Comparison of ENCODE assay signal across 12 cellular contexts in the genomic region with DNA sequence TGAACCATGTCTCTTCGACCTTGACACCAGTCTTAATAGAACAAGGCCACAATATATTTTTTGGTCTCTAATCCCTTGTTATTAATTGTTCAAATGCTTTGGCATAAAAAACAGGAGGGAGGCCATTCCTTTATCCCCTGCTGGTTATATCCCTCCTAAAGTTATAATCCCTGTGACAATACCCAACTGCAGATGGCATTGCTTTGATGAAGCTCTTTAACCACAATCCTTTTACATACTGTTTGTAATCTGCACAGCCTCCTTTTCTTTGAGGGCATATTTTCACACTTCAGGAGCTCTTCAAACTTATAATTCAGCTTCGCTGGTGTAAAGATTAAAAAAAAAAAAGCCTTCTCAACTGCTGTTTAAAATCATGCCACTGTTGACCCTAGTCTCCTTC.
DNase-seq lines count a peak whose midpoint lies in the region; ATAC-seq and TF ChIP-seq lines count a peak whose summit lies in the region.
"Had no signal": no experiment of that assay in that cellular context is flagged by ENCODE, and none has a peak within 500 bp of the region (broad histone marks: within the 10 kb centered on the region; RNA-seq: fewer than 3 reads in every experiment).

No MANE protein-coding gene starts in this region.

- H2BK5ac ChIP-seq in mesendoderm (ENCODE audit: low read length) (no peak overlapping the region), neuronal stem cell (ENCODE audit: low read length) (no peak overlapping the region)

- H3K56ac ChIP-seq in mesendoderm (ENCODE audit: low read length) = no peak overlapping the region

- ATAC-seq in DND-41 (ENCODE audit: insufficient read depth, low read depth) (peak; percentile 56; the same call in 1 of the 3 replicates), HG03342 (IDR thresholded peaks at IDR 0.05; ENCODE audit: unreplicated experiment) (no peak), left lung (no peak), HG03442 (IDR thresholded peaks at IDR 0.05; ENCODE audit: unreplicated experiment) (no peak)
- ATAC-seq: HCT116 had no signal

- H3K23ac ChIP-seq in mesendoderm (ENCODE audit: low read length) (no peak overlapping the region), neuronal stem cell (ENCODE audit: low read depth, low read length, poor library complexity) (no peak overlapping the region)

- intact Hi-C loops in left lung (cut with DNase I) = no loop called here

- H3K14ac ChIP-seq in neuronal stem cell (ENCODE audit: low read length) = no peak overlapping the region

- H2AK5ac ChIP-seq in mesendoderm (ENCODE audit: low read length) (no peak overlapping the region), neuronal stem cell (ENCODE audit: low read depth, low read length) (no peak overlapping the region)

- H3K79me2 ChIP-seq in DND-41 (ENCODE audit: insufficient read depth, low read length) (no peaks in the 10 kb centered on the region), mesendoderm (ENCODE audit: control insufficient read depth, insufficient read depth, low read length) (no peaks in the 10 kb centered on the region)

- WGBS in mesendoderm (ENCODE audit: extremely low coverage, insufficient coverage, low lambda C conversion rate) = no CpG with 5 or more reads among the region's 2 CpGs
- no CpG with 5 or more reads among the region's 2 CpGs for WGBS in neuronal stem cell (ENCODE audit: extremely low coverage in 2 of 2, insufficient read length in 2 of 2, insufficient replicate concordance in 1 of 2), 2 donors

- H3K9ac ChIP-seq in DND-41 (ENCODE audit: low read depth, low read length) (no peak overlapping the region), mesendoderm (ENCODE audit: low read length) (no peak overlapping the region), neuronal stem cell (ENCODE audit: low read depth, low read length, poor library complexity) (no peak overlapping the region)

- H2AFZ ChIP-seq in DND-41 (ENCODE audit: low read depth, low read length) = no peak overlapping the region
- peak overlapping the region; percentile 79 for H2AFZ ChIP-seq in neuronal stem cell (ENCODE audit: low read length)

- DNase-seq in DND-41 = no peak
- peak; percentile 87 for DNase-seq in NCI-H82 (lab: John Stamatoyannopoulos, UW)
- no peak for DNase-seq in mesendoderm
- DNase-seq in neuronal stem cell (ENCODE audit: low spot score) = no peak
- no peak for DNase-seq in left lung
- DNase-seq: BE2C; CD4-positive, alpha-beta memory T cell; GF-D8 had no signal

- no peaks in the 10 kb centered on the region for H3K79me1 ChIP-seq in mesendoderm (ENCODE audit: low read length)
- no peaks in the 10 kb centered on the region for H3K79me1 ChIP-seq in neuronal stem cell (ENCODE audit: low read depth, low read length)

- no peak overlapping the region for H3K4me2 ChIP-seq in DND-41 (ENCODE audit: insufficient read depth, low read length)
- no peak overlapping the region for H3K4me2 ChIP-seq in mesendoderm (ENCODE audit: low read length)
- no peak overlapping the region for H3K4me2 ChIP-seq in neuronal stem cell (ENCODE audit: insufficient read depth, low read length, poor library complexity, severe bottlenecking)

- H3K4me1 ChIP-seq in DND-41 (ENCODE audit: insufficient read depth, low read length) (no peaks in the 10 kb centered on the region), mesendoderm (ENCODE audit: control insufficient read depth, low read depth, low read length) (no peaks in the 10 kb centered on the region), neuronal stem cell (ENCODE audit: control insufficient read depth in 2 of 2, insufficient read depth in 1 of 2, low read depth in 1 of 2, low read length in 2 of 2) (peaks cover 0 to 2% of the 10 kb centered on the region in 2 donors), left lung (no peaks in the 10 kb centered on the region)
- H3K4me1 ChIP-seq: BE2C had no signal

- peak overlapping the region; percentile 47 for H3K18ac ChIP-seq in mesendoderm (ENCODE audit: low read length)
- H3K18ac ChIP-seq in neuronal stem cell (ENCODE audit: low read length) = no peak overlapping the region

- no peaks in the 10 kb centered on the region for H4K20me1 ChIP-seq in DND-41 (ENCODE audit: insufficient read depth, low read length)

- H3K36me3 ChIP-seq in DND-41 (ENCODE audit: insufficient read depth, low read length) (no peaks in the 10 kb centered on the region), mesendoderm (ENCODE audit: control insufficient read depth, insufficient read depth, low read length) (no peaks in the 10 kb centered on the region), neuronal stem cell (replicated peaks in 1 of 2; ENCODE audit: control insufficient read depth in 2 of 2, insufficient read depth in 2 of 2, low read length in 2 of 2) (no peaks in the 10 kb centered on the region), left lung (no peaks in the 10 kb centered on the region)
- H3K36me3 ChIP-seq: BE2C had no signal

- no peak overlapping the region for H3K4me3 ChIP-seq in DND-41 (ENCODE audit: low read depth in 1 of 2, low read length in 2 of 2)
- no peak overlapping the region for H3K4me3 ChIP-seq in mesendoderm (ENCODE audit: low read length)
- no peak overlapping the region for H3K4me3 ChIP-seq in neuronal stem cell (ENCODE audit: low read length in 2 of 2)
- no peak overlapping the region for H3K4me3 ChIP-seq in left lung

- H3K9me3 ChIP-seq in DND-41 (ENCODE audit: insufficient read depth, low read length, severe bottlenecking) = no peaks in the 10 kb centered on the region
- peaks cover 0 to 6% of the 10 kb centered on the region in 2 donors for H3K9me3 ChIP-seq in neuronal stem cell (replicated peaks in 1 of 2; ENCODE audit: control insufficient read depth in 2 of 2, insufficient read depth in 1 of 2, low read depth in 1 of 2, low read length in 2 of 2)
- H3K9me3 ChIP-seq in left lung = peaks cover 0 to 6% of the 10 kb centered on the region in 2 donors
- H3K9me3 ChIP-seq: BE2C had no signal

- no peak overlapping the region for H2BK120ac ChIP-seq in mesendoderm (ENCODE audit: low read depth, low read length)
- H2BK120ac ChIP-seq in neuronal stem cell (ENCODE audit: low read depth, low read length) = no peak overlapping the region

- H2BK15ac ChIP-seq in mesendoderm (replicated peaks; ENCODE audit: low read depth) (peak overlapping the region; percentile 19), neuronal stem cell (ENCODE audit: low read length) (no peak overlapping the region)

- no peak overlapping the region for H3K27ac ChIP-seq in DND-41 (ENCODE audit: low read length)
- H3K27ac ChIP-seq in mesendoderm (ENCODE audit: low read depth, low read length) = no peak overlapping the region
- H3K27ac ChIP-seq in neuronal stem cell (replicated peaks; ENCODE audit: low read length) = no peak overlapping the region
- no peak overlapping the region for H3K27ac ChIP-seq in left lung
- H3K27ac ChIP-seq: C4-2B had no signal

- H4K8ac ChIP-seq in mesendoderm (ENCODE audit: low read depth, low read length) (no peak overlapping the region), neuronal stem cell (ENCODE audit: low read depth, low read length) (no peak overlapping the region)

- H2BK12ac ChIP-seq in neuronal stem cell (ENCODE audit: low read length) = no peak overlapping the region

- no peak overlapping the region for H4K91ac ChIP-seq in neuronal stem cell (ENCODE audit: low read depth, low read length, poor library complexity)

- TF ChIP-seq CTCF in DND-41 (IDR thresholded peaks at IDR 0.05; ENCODE audit: borderline replicate concordance, extremely low read depth, low read length, poor library complexity, severe bottlenecking) (no peak), left lung (IDR thresholded peaks at IDR 0.05) (no peak)

- no peak overlapping the region for H4K5ac ChIP-seq in mesendoderm (ENCODE audit: low read length)

- H3K27me3 ChIP-seq in DND-41 (ENCODE audit: insufficient read depth, low read length, poor library complexity) (no peaks in the 10 kb centered on the region), mesendoderm (ENCODE audit: insufficient read depth, low read length, poor library complexity) (no peaks in the 10 kb centered on the region), neuronal stem cell (ENCODE audit: control insufficient read depth in 3 of 3, insufficient read depth in 3 of 3, low read depth in 1 of 3, low read length in 3 of 3) (no peaks in the 10 kb centered on the region), left lung (no peaks in the 10 kb centered on the region)
- H3K27me3 ChIP-seq: BE2C had no signal

- no peak overlapping the region for H3K4ac ChIP-seq in mesendoderm (ENCODE audit: low read depth, low read length)
- no peak overlapping the region for H3K4ac ChIP-seq in neuronal stem cell (ENCODE audit: low read length)
